Comparison of ENCODE assay signal across 9 cellular contexts in the genomic region with DNA sequence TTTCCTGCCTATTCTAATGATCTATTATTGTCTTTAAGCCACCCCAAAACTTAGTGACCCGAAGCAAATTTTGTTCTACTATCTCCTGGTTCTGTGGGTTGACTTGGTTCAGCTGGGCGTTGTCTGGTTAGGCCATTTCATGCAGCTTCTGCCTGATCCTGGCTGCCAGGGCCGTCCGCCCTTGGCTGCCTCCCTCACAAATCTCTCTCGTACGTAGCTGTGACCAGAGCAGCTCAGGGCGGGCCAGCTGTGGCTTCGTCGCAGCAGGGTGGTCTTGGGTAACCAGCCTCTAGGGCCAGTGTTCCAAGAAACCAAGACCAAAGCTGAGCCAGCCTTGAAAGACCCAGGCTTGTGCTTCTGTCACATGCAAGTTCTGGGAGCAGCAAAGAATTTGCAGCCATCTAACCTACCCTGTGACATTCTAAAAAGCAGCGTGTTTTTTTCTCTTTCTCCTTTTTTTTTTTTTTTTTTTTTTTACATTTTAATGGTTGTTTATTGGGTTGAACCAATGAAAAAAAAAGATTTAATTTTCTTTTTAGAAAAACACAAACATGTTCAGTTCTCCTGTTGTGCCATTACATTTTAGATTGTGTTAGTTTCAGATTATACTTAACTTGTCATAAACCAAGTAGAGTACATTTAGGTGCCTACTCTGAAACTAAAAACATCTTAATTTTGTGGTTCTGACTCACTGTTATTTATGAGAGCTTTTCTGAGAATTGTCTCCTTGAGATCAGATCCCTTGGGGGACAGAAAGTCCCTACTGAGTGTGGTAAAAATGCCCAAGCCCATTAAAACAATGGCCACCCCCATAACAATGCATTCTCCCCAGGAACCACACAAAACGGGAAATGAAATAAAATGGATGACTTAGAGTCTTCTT.
A peak's percentile ranks its signal among the peaks of the same experiment; 100 is the strongest.
DNase-seq lines count a peak whose midpoint lies in the region; ATAC-seq and TF ChIP-seq lines count a peak whose summit lies in the region.
"Had no signal": no experiment of that assay in that cellular context is flagged by ENCODE, and none has a peak within 500 bp of the region (broad histone marks: within the 10 kb centered on the region; RNA-seq: fewer than 3 reads in every experiment).

No MANE protein-coding gene starts in this region.

- H3K4me3 Mint-ChIP-seq in CD8-positive, alpha-beta T cell, result no peak overlapping the region

- no peak overlapping the region for H3K27ac ChIP-seq in esophagus muscularis mucosa (replicated peaks in 1 of 4)
- H3K27ac ChIP-seq in CD8-positive, alpha-beta T cell (ENCODE audit: low read depth, low read length), result no peak overlapping the region
- H3K27ac ChIP-seq: gastrocnemius medialis had no signal

- 95% methylated on average over 11 of the region's 11 CpGs for WGBS in esophagus muscularis mucosa

- H3K4me3 ChIP-seq in GM12865 (ENCODE audit: low read depth, low read length) (peak overlapping the region; percentile 39), esophagus muscularis mucosa (no peak overlapping the region)
- H3K4me3 ChIP-seq in CD8-positive, alpha-beta T cell (ENCODE audit: low read depth, low read length), result no peak overlapping the region
- H3K4me3 ChIP-seq: gastrocnemius medialis had no signal

- H3K9me3 Mint-ChIP-seq in CD8-positive, alpha-beta T cell, result no peaks in the 10 kb centered on the region

- no peaks in the 10 kb centered on the region for H3K9me3 ChIP-seq in esophagus muscularis mucosa
- H3K9me3 ChIP-seq in CD8-positive, alpha-beta T cell (ENCODE audit: low read length), result no peaks in the 10 kb centered on the region
- H3K9me3 ChIP-seq: gastrocnemius medialis had no signal

- H3K27ac Mint-ChIP-seq in CD8-positive, alpha-beta T cell, result no peak overlapping the region

- H3K27me3 Mint-ChIP-seq in CD8-positive, alpha-beta T cell (ENCODE audit: low read depth), result no peaks in the 10 kb centered on the region

- H3K4me1 Mint-ChIP-seq in CD8-positive, alpha-beta T cell (ENCODE audit: low read depth), result peaks cover 11% of the 10 kb centered on the region

- no peak for TF ChIP-seq EP300 in esophagus muscularis mucosa (IDR thresholded peaks at IDR 0.05)

- peak; percentile 89 for DNase-seq in GM12865 (ENCODE audit: low read depth)
- peak; percentile 37 for DNase-seq in esophagus muscularis mucosa (ENCODE audit: extremely low spot score)
- no peak for DNase-seq in CD8-positive, alpha-beta T cell
- DNase-seq in AG08395 (ENCODE audit: low spot score), result no peak
- DNase-seq in activated CD4-positive, alpha-beta T cell treated with anti-CD3 and anti-CD28 coated beads, Interleukin-2, amount 50 U/mL, for 48 hours, result no peak
- DNase-seq in NCI-H526 (lab: John Stamatoyannopoulos, UW), result no peak
- DNase-seq: gastrocnemius medialis had no signal

- intact Hi-C loops in esophagus muscularis mucosa (cut with DNase I), result no loop called here
- intact Hi-C loops in CD8-positive, alpha-beta T cell (cut with DNase I, micrococcal nuclease), result no loop called here

- H3K36me3 ChIP-seq in esophagus muscularis mucosa, result no peaks in the 10 kb centered on the region
- H3K36me3 ChIP-seq in CD8-positive, alpha-beta T cell (ENCODE audit: insufficient read depth, low read length), result no peaks in the 10 kb centered on the region
- H3K36me3 ChIP-seq: gastrocnemius medialis had no signal

- TF ChIP-seq POLR2A in esophagus muscularis mucosa (IDR thresholded peaks at IDR 0.05; ENCODE audit: low read depth), result no peak

- CTCF ChIA-PET in CD8-positive, alpha-beta T cell (lab: Charles Lee), result no interaction called here

- ATAC-seq in GM19463 (IDR thresholded peaks at IDR 0.05; ENCODE audit: unreplicated experiment), result peak; percentile 41
- peak; percentile 61 for ATAC-seq in HG03432 (IDR thresholded peaks at IDR 0.05; ENCODE audit: unreplicated experiment)
- no peak for ATAC-seq in CD8-positive, alpha-beta T cell
- ATAC-seq: gastrocnemius medialis had no signal

- no peak for TF ChIP-seq CTCF in GM12865 (IDR thresholded peaks at IDR 0.05; ENCODE audit: insufficient read depth, low read depth, low read length, missing control alignments)
- TF ChIP-seq CTCF in esophagus muscularis mucosa (IDR thresholded peaks at IDR 0.05), result no peak
- no peak for TF ChIP-seq CTCF in CD8-positive, alpha-beta T cell (IDR thresholded peaks at IDR 0.05)

- H3K36me3 Mint-ChIP-seq in CD8-positive, alpha-beta T cell, result no peaks in the 10 kb centered on the region

- H3K4me1 ChIP-seq in esophagus muscularis mucosa, result peaks cover 7 to 15% (median 12%) of the 10 kb centered on the region in 4 donors
- no peaks in the 10 kb centered on the region for H3K4me1 ChIP-seq in CD8-positive, alpha-beta T cell (ENCODE audit: insufficient read depth, low read length)

- H3K27me3 ChIP-seq in esophagus muscularis mucosa, result no peaks in the 10 kb centered on the region
- H3K27me3 ChIP-seq in CD8-positive, alpha-beta T cell (ENCODE audit: insufficient read depth, low read length), result no peaks in the 10 kb centered on the region
- H3K27me3 ChIP-seq: gastrocnemius medialis had no signal

- POLR2A ChIA-PET in CD8-positive, alpha-beta T cell (lab: Charles Lee), result interaction anchor here (1.2 kb wide), 1 partner anchor 17 kb away, joined by 3 read pairs; no protein-coding TSS in a partner anchor

Comparison
In these comparisons a context has a peak if more than half of its experiments do, and no peak if none do; other contexts are left out.
1. DNase-seq: peak in GM12865 (single experiment) and esophagus muscularis mucosa (single experiment); none in CD8-positive, alpha-beta T cell (0 of 7), AG08395 (single experiment), activated CD4-positive, alpha-beta T cell treated with anti-CD3 and anti-CD28 coated beads, Interleukin-2, amount 50 U/mL, for 48 hours (0 of 2) and NCI-H526 (0 of 2).